Comparison of ENCODE assay signal across 28 cellular contexts in the genomic region with DNA sequence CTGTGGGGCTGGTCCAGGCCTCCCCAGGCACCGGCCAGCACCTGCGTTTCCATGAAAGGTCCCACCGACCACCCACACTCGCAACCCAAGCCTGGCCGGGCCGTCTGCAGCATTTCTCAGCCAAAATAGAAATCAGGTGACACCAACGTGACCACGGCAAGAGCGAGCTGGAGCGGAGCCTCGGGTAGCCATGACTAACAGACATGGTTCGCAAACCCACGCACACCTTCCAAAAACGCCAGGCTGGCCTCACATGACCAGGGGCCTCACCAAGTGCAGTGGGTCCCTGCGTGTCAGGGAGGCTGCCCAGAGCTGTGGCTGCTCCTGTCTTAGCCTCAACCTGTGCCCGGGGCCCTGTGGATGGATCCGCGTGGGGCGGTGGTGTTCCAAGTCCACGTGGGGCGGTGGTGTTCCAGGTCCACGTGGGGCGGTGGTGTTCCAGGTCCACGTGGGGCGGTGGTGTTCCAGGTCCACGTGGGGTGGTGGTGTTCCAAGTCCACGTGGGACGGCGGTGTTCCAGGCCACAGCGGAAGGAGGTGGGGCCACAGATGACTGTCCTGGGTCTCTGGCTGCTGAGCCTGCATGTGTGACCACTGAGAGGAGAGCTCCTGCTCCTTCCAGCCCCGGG.
"Had no signal": no experiment of that assay in that cellular context is flagged by ENCODE, and none has a peak within 500 bp of the region (broad histone marks: within the 10 kb centered on the region; RNA-seq: fewer than 3 reads in every experiment).

No MANE protein-coding gene starts in this region.

- H3K9me3 ChIP-seq: colonic mucosa, esophagus squamous epithelium, left lung, mucosa of descending colon, psoas muscle, sigmoid colon, stomach, thyroid gland had no signal

- H3K36me3 ChIP-seq: colonic mucosa, esophagus squamous epithelium, left lung, ovary, sigmoid colon, stomach, thyroid gland had no signal

- FAIRE-seq: endothelial cell of umbilical vein, keratinocyte had no signal

- H3K36me3 Mint-ChIP-seq: mesothelial cell of epicardium; naive B cell; natural killer cell treated with Interleukin-12 subunit alpha and Interleukin-12 subunit beta and Interleukin-15 and Interleukin-18, amount 100 ng/mL, for 72 hours; stimulated activated effector memory CD8-positive, alpha-beta T cell treated with anti-CD3 and anti-CD28 coated beads, Interleukin-12 subunit alpha, Interleukin-12 subunit beta, amount 100 ng/mL, for 72 hours had no signal

- H3K4me1 ChIP-seq: colonic mucosa, esophagus squamous epithelium, left lung, psoas muscle, sigmoid colon, thyroid gland had no signal

- H3K27me3 ChIP-seq: colonic mucosa, ovary, thyroid gland had no signal

- H3K4me1 Mint-ChIP-seq: mesothelial cell of epicardium; naive B cell; stimulated activated effector memory CD8-positive, alpha-beta T cell treated with anti-CD3 and anti-CD28 coated beads, Interleukin-12 subunit alpha, Interleukin-12 subunit beta, amount 100 ng/mL, for 72 hours had no signal

- H3K4me3 ChIP-seq: colonic mucosa, esophagus squamous epithelium, left lung, mucosa of descending colon, ovary, psoas muscle, sigmoid colon, stomach, thyroid gland had no signal

- H3K4me3 Mint-ChIP-seq: dendritic cell treated with granulocyte-macrophage colony-stimulating factor and Interleukin-4, amounts not matched to agents 40 ng/mL and 50 ng/mL, for 4 days; mesothelial cell of epicardium; naive B cell; natural killer cell treated with Interleukin-12 subunit alpha and Interleukin-12 subunit beta and Interleukin-15 and Interleukin-18, amount 100 ng/mL, for 72 hours; stimulated activated effector memory CD8-positive, alpha-beta T cell treated with anti-CD3 and anti-CD28 coated beads, Interleukin-12 subunit alpha, Interleukin-12 subunit beta, amount 100 ng/mL, for 72 hours had no signal

- H3K9me3 Mint-ChIP-seq: dendritic cell treated with granulocyte-macrophage colony-stimulating factor and Interleukin-4, amounts not matched to agents 40 ng/mL and 50 ng/mL, for 4 days; mesothelial cell of epicardium; natural killer cell treated with Interleukin-12 subunit alpha and Interleukin-12 subunit beta and Interleukin-15 and Interleukin-18, amount 100 ng/mL, for 72 hours; stimulated activated effector memory CD8-positive, alpha-beta T cell treated with anti-CD3 and anti-CD28 coated beads, Interleukin-12 subunit alpha, Interleukin-12 subunit beta, amount 100 ng/mL, for 72 hours had no signal

- H3K27ac ChIP-seq: colonic mucosa, esophagus squamous epithelium, left lung, ovary, psoas muscle, sigmoid colon, stomach, thyroid gland had no signal

- DNase-seq: colonic mucosa; effector memory CD4-positive, alpha-beta T cell; erythroblast; esophagus squamous epithelium; foreskin melanocyte; glutamatergic neuron; hypothalamus; mesenchymal stem cell; mucosa of descending colon; naive B cell; occipital lobe; ovary; posterior cingulate gyrus; psoas muscle; sigmoid colon; stimulated activated CD4-positive, alpha-beta T cell treated with anti-CD3 and anti-CD28 coated beads, Interleukin-2, amount 100 ng/mL, for 24 hours; stimulated activated CD4-positive, alpha-beta T cell treated with anti-CD3 and anti-CD28 coated beads, Interleukin-4, amount 100 ng/mL, for 24 hours; stimulated activated naive CD4-positive, alpha-beta T cell treated with Interleukin-2 at 50 U/mL for 16 hours; stomach; thyroid gland; trophoblast cell had no signal

- H3K27ac Mint-ChIP-seq: dendritic cell treated with granulocyte-macrophage colony-stimulating factor and Interleukin-4, amounts not matched to agents 40 ng/mL and 50 ng/mL, for 4 days; mesothelial cell of epicardium; naive B cell; natural killer cell treated with Interleukin-12 subunit alpha and Interleukin-12 subunit beta and Interleukin-15 and Interleukin-18, amount 100 ng/mL, for 72 hours; stimulated activated effector memory CD8-positive, alpha-beta T cell treated with anti-CD3 and anti-CD28 coated beads, Interleukin-12 subunit alpha, Interleukin-12 subunit beta, amount 100 ng/mL, for 72 hours had no signal

- ATAC-seq: mucosa of descending colon; natural killer cell treated with Interleukin-12 subunit alpha and Interleukin-12 subunit beta and Interleukin-15 and Interleukin-18, amount 100 ng/mL, for 72 hours; psoas muscle; stimulated activated effector memory CD8-positive, alpha-beta T cell treated with anti-CD3 and anti-CD28 coated beads, Interleukin-12 subunit alpha, Interleukin-12 subunit beta, amount 100 ng/mL, for 72 hours had no signal
